Comparison of ENCODE assay signal across 12 cellular contexts in the genomic region with DNA sequence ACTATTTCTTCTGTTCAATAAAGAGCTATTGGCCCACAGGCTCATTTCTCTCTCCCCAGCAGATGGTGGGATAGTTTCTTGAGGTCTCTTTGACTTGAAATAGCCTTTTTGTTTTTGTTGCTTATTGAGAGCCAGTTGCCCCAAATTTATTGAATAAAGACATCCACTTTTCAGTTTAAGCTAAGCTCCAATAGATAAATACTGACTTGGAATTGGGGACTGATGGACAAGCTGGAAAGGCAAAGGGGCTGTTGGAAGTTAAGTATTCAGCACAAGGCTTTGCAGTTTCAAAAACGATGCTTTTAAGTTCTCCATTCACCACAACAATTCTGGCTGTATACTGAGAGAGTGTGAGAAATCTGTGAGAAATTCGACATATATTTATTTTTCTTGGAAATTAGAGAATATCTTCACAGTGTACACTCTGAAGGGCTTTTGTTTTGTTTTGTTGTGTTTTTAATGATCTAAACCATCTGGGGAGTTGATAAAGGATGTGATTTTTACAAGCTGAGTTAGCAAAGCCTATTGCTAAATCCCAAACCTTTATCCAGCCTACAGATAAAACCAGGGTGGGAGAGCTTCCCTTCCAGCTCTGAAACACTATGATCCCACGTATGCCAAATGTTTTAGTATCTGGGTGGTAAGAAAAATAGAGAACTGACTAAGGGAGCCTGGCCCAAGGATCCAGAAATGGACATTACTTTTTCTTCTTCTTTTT.
DNase-seq lines count a peak whose midpoint lies in the region; ATAC-seq and TF ChIP-seq lines count a peak whose summit lies in the region.
"Had no signal": no experiment of that assay in that cellular context is flagged by ENCODE, and none has a peak within 500 bp of the region (broad histone marks: within the 10 kb centered on the region; RNA-seq: fewer than 3 reads in every experiment).

No MANE protein-coding gene starts in this region.

- DNase-seq in NCI-H446 treated with DMSO at 0.1 percent for 48 hours (lab: John Stamatoyannopoulos, UW) (peak; percentile 100), coronary artery (ENCODE audit: low spot score) (no peak), left lung (no peak), stromal cell of bone marrow (ENCODE audit: low read depth) (peak; percentile 32), NAMALWA (ENCODE audit: low spot score) (no peak), natural killer cell (no peak)
- DNase-seq in activated CD4-positive, alpha-beta memory T cell treated with anti-CD3 and anti-CD28 coated beads, Interleukin-2, amount 10 ng/mL, durations not matched to agents 7 days and 5 days = no peak
- DNase-seq in activated naive CD4-positive, alpha-beta T cell treated with Interleukin-2 at 50 U/mL for 16 hours = no peak
- DNase-seq: GOT3; stimulated activated CD4-positive, alpha-beta T cell treated with anti-CD3 and anti-CD28 coated beads, Interleukin-2, amount 100 ng/mL, for 24 hours; stimulated activated naive B cell treated with anti-CD40 and anti-IgM and Interleukin-4, amounts not matched to agents 10 μg/mL and 1 μg/mL and 100 μg/mL, for 72 hours had no signal

- TF ChIP-seq CTCF in coronary artery (IDR thresholded peaks at IDR 0.05) (no peak), left lung (IDR thresholded peaks at IDR 0.05) (no peak), natural killer cell (IDR thresholded peaks at IDR 0.05) (no peak)

- no peak overlapping the region for H3K4me3 Mint-ChIP-seq in activated CD4-positive, alpha-beta memory T cell treated with anti-CD3 and anti-CD28 coated beads, Interleukin-2, amount 10 ng/mL, durations not matched to agents 7 days and 5 days
- H3K4me3 Mint-ChIP-seq in natural killer cell = no peak overlapping the region
- H3K4me3 Mint-ChIP-seq: stimulated activated naive B cell treated with anti-CD40 and anti-IgM and Interleukin-4, amounts not matched to agents 10 μg/mL and 1 μg/mL and 100 μg/mL, for 72 hours had no signal

- H3K27me3 Mint-ChIP-seq in activated CD4-positive, alpha-beta memory T cell treated with anti-CD3 and anti-CD28 coated beads, Interleukin-2, amount 10 ng/mL, durations not matched to agents 7 days and 5 days = no peaks in the 10 kb centered on the region
- no peaks in the 10 kb centered on the region for H3K27me3 Mint-ChIP-seq in natural killer cell (ENCODE audit: low read depth in 2 of 2)

- H3K4me1 ChIP-seq in left lung = peaks cover 5 to 7% of the 10 kb centered on the region in 2 donors

- no peaks in the 10 kb centered on the region for H3K9me3 Mint-ChIP-seq in activated CD4-positive, alpha-beta memory T cell treated with anti-CD3 and anti-CD28 coated beads, Interleukin-2, amount 10 ng/mL, durations not matched to agents 7 days and 5 days
- H3K9me3 Mint-ChIP-seq in natural killer cell = peaks cover 0 to 3% of the 10 kb centered on the region in 2 donors

- intact Hi-C loops in left lung (cut with DNase I) (no loop called here), natural killer cell (cut with micrococcal nuclease) (no loop called here)

- H3K27me3 ChIP-seq in left lung = no peaks in the 10 kb centered on the region

- no peak overlapping the region for H3K27ac Mint-ChIP-seq in activated CD4-positive, alpha-beta memory T cell treated with anti-CD3 and anti-CD28 coated beads, Interleukin-2, amount 10 ng/mL, durations not matched to agents 7 days and 5 days
- no peak overlapping the region for H3K27ac Mint-ChIP-seq in natural killer cell
- H3K27ac Mint-ChIP-seq: activated naive CD8-positive, alpha-beta T cell; stimulated activated naive B cell treated with anti-CD40 and anti-IgM and Interleukin-4, amounts not matched to agents 10 μg/mL and 1 μg/mL and 100 μg/mL, for 72 hours had no signal

- H3K36me3 Mint-ChIP-seq in activated CD4-positive, alpha-beta memory T cell treated with anti-CD3 and anti-CD28 coated beads, Interleukin-2, amount 10 ng/mL, durations not matched to agents 7 days and 5 days (ENCODE audit: low read depth) = no peaks in the 10 kb centered on the region
- no peaks in the 10 kb centered on the region for H3K36me3 Mint-ChIP-seq in natural killer cell
- H3K36me3 Mint-ChIP-seq: activated naive CD8-positive, alpha-beta T cell; stimulated activated naive B cell treated with anti-CD40 and anti-IgM and Interleukin-4, amounts not matched to agents 10 μg/mL and 1 μg/mL and 100 μg/mL, for 72 hours had no signal

- ATAC-seq in left lung = peak; percentile 56
- no peak for ATAC-seq in natural killer cell
- ATAC-seq: stimulated activated naive B cell treated with anti-CD40 and anti-IgM and Interleukin-4, amounts not matched to agents 10 μg/mL and 1 μg/mL and 100 μg/mL, for 72 hours had no signal

- H3K4me3 ChIP-seq in coronary artery (peak overlapping the region; percentile 12), left lung (no peak overlapping the region)

- H3K4me1 Mint-ChIP-seq in activated CD4-positive, alpha-beta memory T cell treated with anti-CD3 and anti-CD28 coated beads, Interleukin-2, amount 10 ng/mL, durations not matched to agents 7 days and 5 days = no peaks in the 10 kb centered on the region
- no peaks in the 10 kb centered on the region for H3K4me1 Mint-ChIP-seq in natural killer cell

- no peaks in the 10 kb centered on the region for H3K9me3 ChIP-seq in left lung

- H3K36me3 ChIP-seq in left lung = no peaks in the 10 kb centered on the region

- H3K27ac ChIP-seq in coronary artery (peak overlapping the region; percentile 88 to 92), left lung (no peak overlapping the region)

- POLR2A ChIA-PET in activated CD4-positive, alpha-beta memory T cell treated with anti-CD3 and anti-CD28 coated beads, Interleukin-2, amount 10 ng/mL, durations not matched to agents 7 days and 5 days (lab: Charles Lee) = no interaction called here

- CTCF ChIA-PET in activated CD4-positive, alpha-beta memory T cell treated with anti-CD3 and anti-CD28 coated beads, Interleukin-2, amount 10 ng/mL, durations not matched to agents 7 days and 5 days (lab: Charles Lee) = no interaction called here

Comparison
In these comparisons a context has a peak if more than half of its experiments do, and no peak if none do; other contexts are left out.
1. DNase-seq: peak in NCI-H446 treated with DMSO at 0.1 percent for 48 hours (single experiment) and stromal cell of bone marrow (single experiment); none in coronary artery (single experiment), left lung (0 of 2), activated CD4-positive, alpha-beta memory T cell treated with anti-CD3 and anti-CD28 coated beads, Interleukin-2, amount 10 ng/mL, durations not matched to agents 7 days and 5 days (single experiment), NAMALWA (single experiment), natural killer cell (single experiment) and activated naive CD4-positive, alpha-beta T cell treated with Interleukin-2 at 50 U/mL for 16 hours (single experiment).
2. H3K27ac ChIP-seq: peak in coronary artery (2 of 2); none in left lung (0 of 2).